1 cellular context compared by ENCODE assay signal in genomic region chr1:30809514-30810263, GRCh38.
TF ChIP-seq lines count a peak whose summit lies in the region.

No MANE protein-coding gene starts in this region.

TF ChIP-seq in HCT116, 20 proteins besides CTCF, POLR2A, EP300 and RAD21 (continued from another document):
- TF ChIP-seq, protein P1, sequence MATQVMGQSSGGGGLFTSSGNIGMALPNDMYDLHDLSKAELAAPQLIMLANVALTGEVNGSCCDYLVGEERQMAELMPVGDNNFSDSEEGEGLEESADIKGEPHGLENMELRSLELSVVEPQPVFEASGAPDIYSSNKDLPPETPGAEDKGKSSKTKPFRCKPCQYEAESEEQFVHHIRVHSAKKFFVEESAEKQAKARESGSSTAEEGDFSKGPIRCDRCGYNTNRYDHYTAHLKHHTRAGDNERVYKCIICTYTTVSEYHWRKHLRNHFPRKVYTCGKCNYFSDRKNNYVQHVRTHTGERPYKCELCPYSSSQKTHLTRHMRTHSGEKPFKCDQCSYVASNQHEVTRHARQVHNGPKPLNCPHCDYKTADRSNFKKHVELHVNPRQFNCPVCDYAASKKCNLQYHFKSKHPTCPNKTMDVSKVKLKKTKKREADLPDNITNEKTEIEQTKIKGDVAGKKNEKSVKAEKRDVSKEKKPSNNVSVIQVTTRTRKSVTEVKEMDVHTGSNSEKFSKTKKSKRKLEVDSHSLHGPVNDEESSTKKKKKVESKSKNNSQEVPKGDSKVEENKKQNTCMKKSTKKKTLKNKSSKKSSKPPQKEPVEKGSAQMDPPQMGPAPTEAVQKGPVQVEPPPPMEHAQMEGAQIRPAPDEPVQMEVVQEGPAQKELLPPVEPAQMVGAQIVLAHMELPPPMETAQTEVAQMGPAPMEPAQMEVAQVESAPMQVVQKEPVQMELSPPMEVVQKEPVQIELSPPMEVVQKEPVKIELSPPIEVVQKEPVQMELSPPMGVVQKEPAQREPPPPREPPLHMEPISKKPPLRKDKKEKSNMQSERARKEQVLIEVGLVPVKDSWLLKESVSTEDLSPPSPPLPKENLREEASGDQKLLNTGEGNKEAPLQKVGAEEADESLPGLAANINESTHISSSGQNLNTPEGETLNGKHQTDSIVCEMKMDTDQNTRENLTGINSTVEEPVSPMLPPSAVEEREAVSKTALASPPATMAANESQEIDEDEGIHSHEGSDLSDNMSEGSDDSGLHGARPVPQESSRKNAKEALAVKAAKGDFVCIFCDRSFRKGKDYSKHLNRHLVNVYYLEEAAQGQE (IDR thresholded peaks at IDR 0.05; ENCODE audit: low read depth), result no peak
- TF ChIP-seq EZH2 (IDR thresholded peaks at IDR 0.05), result no peak
- TF ChIP-seq CEBPB (IDR thresholded peaks at IDR 0.05; ENCODE audit: low read depth), result no peak
- peak; percentile 11; the same call in 1 of the 2 replicates for TF ChIP-seq MAX (IDR thresholded peaks at IDR 0.05)
TF ChIP-seq in HCT116: peak in this region for 2.
